In the genomic region with DNA sequence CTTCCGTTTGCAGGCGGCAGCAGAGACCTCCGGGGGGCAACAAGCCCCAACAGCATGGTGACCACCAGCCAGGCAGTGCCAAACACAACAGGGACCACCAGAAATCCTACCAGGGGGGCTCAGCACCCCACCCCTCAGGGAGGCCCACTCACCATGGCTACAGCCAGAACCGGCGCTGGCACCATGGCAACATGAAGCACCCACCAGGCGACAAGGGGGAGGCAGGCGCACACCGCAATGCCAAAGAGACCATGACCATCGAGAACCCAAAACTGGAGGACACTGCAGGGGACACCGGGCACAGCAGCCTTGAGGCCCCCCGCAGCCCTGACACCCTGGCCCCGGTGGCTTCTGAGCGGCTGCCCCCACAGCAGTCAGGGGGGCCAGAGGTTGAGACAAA, we compare ENCODE assay signal across 1 cellular context.
TF ChIP-seq lines count a peak whose summit lies in the region.

No MANE protein-coding gene starts in this region.

TF ChIP-seq in IMR-90, 13 proteins besides CTCF, POLR2A, EP300 and RAD21:
- TF ChIP-seq, protein P1, sequence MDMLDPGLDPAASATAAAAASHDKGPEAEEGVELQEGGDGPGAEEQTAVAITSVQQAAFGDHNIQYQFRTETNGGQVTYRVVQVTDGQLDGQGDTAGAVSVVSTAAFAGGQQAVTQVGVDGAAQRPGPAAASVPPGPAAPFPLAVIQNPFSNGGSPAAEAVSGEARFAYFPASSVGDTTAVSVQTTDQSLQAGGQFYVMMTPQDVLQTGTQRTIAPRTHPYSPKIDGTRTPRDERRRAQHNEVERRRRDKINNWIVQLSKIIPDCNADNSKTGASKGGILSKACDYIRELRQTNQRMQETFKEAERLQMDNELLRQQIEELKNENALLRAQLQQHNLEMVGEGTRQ (IDR thresholded peaks at IDR 0.05; ENCODE audit: low read depth, low read length): no peak
- TF ChIP-seq NFE2L2 (IDR thresholded peaks at IDR 0.05; ENCODE audit: low read depth, low read length) (no peak), MAFK (IDR thresholded peaks at IDR 0.05; ENCODE audit: low read depth, low read length) (no peak), MXI1 (IDR thresholded peaks at IDR 0.05; ENCODE audit: borderline replicate concordance, low read depth, low read length) (no peak), FOS (IDR thresholded peaks at IDR 0.05; ENCODE audit: low read depth, low read length) (no peak), MAZ (IDR thresholded peaks at IDR 0.05; ENCODE audit: borderline replicate concordance, low read depth, low read length) (no peak), SMC3 (IDR thresholded peaks at IDR 0.05; ENCODE audit: low read depth, low read length) (no peak), BHLHE40 (IDR thresholded peaks at IDR 0.05; ENCODE audit: low read depth, low read length) (no peak), CEBPB (IDR thresholded peaks at IDR 0.05; ENCODE audit: low read depth, low read length) (no peak), RFX5 (IDR thresholded peaks at IDR 0.05; ENCODE audit: low read depth, low read length) (no peak), RCOR1 (IDR thresholded peaks at IDR 0.05; ENCODE audit: insufficient replicate concordance, low read length) (no peak), CHD1 (IDR thresholded peaks at IDR 0.05; ENCODE audit: low read depth, low read length) (no peak)
- TF ChIP-seq, protein P2, sequence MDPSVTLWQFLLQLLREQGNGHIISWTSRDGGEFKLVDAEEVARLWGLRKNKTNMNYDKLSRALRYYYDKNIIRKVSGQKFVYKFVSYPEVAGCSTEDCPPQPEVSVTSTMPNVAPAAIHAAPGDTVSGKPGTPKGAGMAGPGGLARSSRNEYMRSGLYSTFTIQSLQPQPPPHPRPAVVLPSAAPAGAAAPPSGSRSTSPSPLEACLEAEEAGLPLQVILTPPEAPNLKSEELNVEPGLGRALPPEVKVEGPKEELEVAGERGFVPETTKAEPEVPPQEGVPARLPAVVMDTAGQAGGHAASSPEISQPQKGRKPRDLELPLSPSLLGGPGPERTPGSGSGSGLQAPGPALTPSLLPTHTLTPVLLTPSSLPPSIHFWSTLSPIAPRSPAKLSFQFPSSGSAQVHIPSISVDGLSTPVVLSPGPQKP (IDR thresholded peaks at IDR 0.05; ENCODE audit: borderline replicate concordance, low read depth, low read length): no peak
